In the genomic region with DNA sequence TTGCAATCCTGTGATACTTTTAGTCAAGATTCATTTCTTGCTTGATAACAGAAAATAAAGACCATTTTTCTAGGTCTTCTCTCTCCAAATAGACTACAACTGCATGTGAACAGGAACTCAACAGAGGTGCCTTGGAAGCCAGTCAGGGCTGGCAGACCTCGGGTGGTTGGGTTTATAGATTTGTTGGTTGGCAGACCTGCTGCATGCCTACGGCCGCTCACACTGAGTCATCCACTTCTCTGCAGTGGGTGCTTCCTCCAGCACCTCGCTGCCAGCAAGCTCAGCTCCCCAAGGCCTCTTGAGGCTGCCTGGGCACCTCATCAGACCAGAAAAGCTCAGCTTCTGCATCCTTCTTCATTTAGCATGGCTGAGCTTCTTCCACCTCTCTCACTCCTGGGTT, we compare ENCODE assay signal across 13 cellular contexts. TPM values are rescaled to one million over a fixed set of nuclear protein-coding genes. Genes with fewer than 3 reads are reported as not detected.
A peak's percentile ranks its signal among the peaks of the same experiment; 100 is the strongest.
DNase-seq lines count a peak whose midpoint lies in the region; ATAC-seq, FAIRE-seq and TF ChIP-seq lines count a peak whose summit lies in the region.
"Had no signal": no experiment of that assay in that cellular context is flagged by ENCODE, and none has a peak within 500 bp of the region (broad histone marks: within the 10 kb centered on the region; RNA-seq: fewer than 3 reads in every experiment).

No MANE protein-coding gene starts in this region.

- H3K4me3 Mint-ChIP-seq in activated CD8-positive, alpha-beta T cell treated with anti-CD3 and anti-CD28 coated beads for 36 hours: no peak overlapping the region
- no peak overlapping the region for H3K4me3 Mint-ChIP-seq in activated CD8-positive, alpha-beta T cell treated with anti-CD3 and anti-CD28 coated beads, Interleukin-2, amount 10 ng/mL, durations not matched to agents 7 days and 5 days
- H3K4me3 Mint-ChIP-seq in astrocyte (ENCODE audit: unreplicated experiment): no peak overlapping the region

- POLR2A ChIA-PET in activated CD8-positive, alpha-beta T cell treated with anti-CD3 and anti-CD28 coated beads for 36 hours (lab: Charles Lee): no interaction called here
- POLR2A ChIA-PET in activated CD8-positive, alpha-beta T cell treated with anti-CD3 and anti-CD28 coated beads, Interleukin-2, amount 10 ng/mL, durations not matched to agents 7 days and 5 days (lab: Charles Lee): no interaction called here

- H3K9me3 ChIP-seq in astrocyte (ENCODE audit: insufficient read depth, low read depth, low read length): no peaks in the 10 kb centered on the region
- H3K9me3 ChIP-seq: neutrophil, uterus had no signal

- no peak for FAIRE-seq in astrocyte (lab: Jason Lieb, UNC)

- H3K4me1 ChIP-seq in astrocyte (ENCODE audit: insufficient read depth, low read length): peaks cover 11% of the 10 kb centered on the region
- H3K4me1 ChIP-seq: uterus had no signal

- H3K27me3 ChIP-seq in astrocyte (ENCODE audit: insufficient read depth, low read length): peaks cover 10% of the 10 kb centered on the region
- H3K27me3 ChIP-seq: uterus had no signal

- peak overlapping the region; percentile 11 for H3K4me2 ChIP-seq in astrocyte (ENCODE audit: low read length)

- H3K9ac ChIP-seq in astrocyte (ENCODE audit: low read length): no peak overlapping the region

- CTCF ChIA-PET in activated CD8-positive, alpha-beta T cell treated with anti-CD3 and anti-CD28 coated beads for 36 hours (lab: Charles Lee): interaction anchor here (1.2 kb wide), 1 partner anchor 109 kb away, joined by 4 read pairs; no protein-coding TSS in a partner anchor
- CTCF ChIA-PET in activated CD8-positive, alpha-beta T cell treated with anti-CD3 and anti-CD28 coated beads, Interleukin-2, amount 10 ng/mL, durations not matched to agents 7 days and 5 days (lab: Charles Lee): interaction anchor here (1.1 kb wide), 1 partner anchor 110 kb away, joined by 3 read pairs; no protein-coding TSS in a partner anchor

- no peaks in the 10 kb centered on the region for H3K36me3 Mint-ChIP-seq in activated CD8-positive, alpha-beta T cell treated with anti-CD3 and anti-CD28 coated beads for 36 hours (ENCODE audit: low read depth)
- H3K36me3 Mint-ChIP-seq in activated CD8-positive, alpha-beta T cell treated with anti-CD3 and anti-CD28 coated beads, Interleukin-2, amount 10 ng/mL, durations not matched to agents 7 days and 5 days (ENCODE audit: low read depth): no peaks in the 10 kb centered on the region
- no peaks in the 10 kb centered on the region for H3K36me3 Mint-ChIP-seq in astrocyte (ENCODE audit: low read depth, unreplicated experiment)

- H3K9me3 Mint-ChIP-seq in activated CD8-positive, alpha-beta T cell treated with anti-CD3 and anti-CD28 coated beads for 36 hours: no peaks in the 10 kb centered on the region
- H3K9me3 Mint-ChIP-seq in activated CD8-positive, alpha-beta T cell treated with anti-CD3 and anti-CD28 coated beads, Interleukin-2, amount 10 ng/mL, durations not matched to agents 7 days and 5 days (ENCODE audit: insufficient read depth): no peaks in the 10 kb centered on the region
- peaks cover 5% of the 10 kb centered on the region for H3K9me3 Mint-ChIP-seq in astrocyte (ENCODE audit: unreplicated experiment)

- no peaks in the 10 kb centered on the region for H3K79me2 ChIP-seq in astrocyte (ENCODE audit: insufficient read depth, low read length)

- TF ChIP-seq CTCF in activated CD8-positive, alpha-beta T cell treated with anti-CD3 and anti-CD28 coated beads for 36 hours (IDR thresholded peaks at IDR 0.05): no peak
- TF ChIP-seq CTCF in astrocyte (IDR thresholded peaks at IDR 0.05; ENCODE audit: insufficient read depth, low read depth, low read length) (no peak), GM13977 (IDR thresholded peaks at IDR 0.05; ENCODE audit: extremely low read depth, insufficient read depth, missing control alignments) (no peak)

- no peaks in the 10 kb centered on the region for H4K20me1 ChIP-seq in astrocyte (ENCODE audit: insufficient read depth, low read length)

- no peaks in the 10 kb centered on the region for H3K36me3 ChIP-seq in astrocyte (ENCODE audit: insufficient read depth, low read length)
- H3K36me3 ChIP-seq: neutrophil, uterus had no signal

- no peaks in the 10 kb centered on the region for H3K4me1 Mint-ChIP-seq in activated CD8-positive, alpha-beta T cell treated with anti-CD3 and anti-CD28 coated beads for 36 hours (ENCODE audit: low read depth)
- H3K4me1 Mint-ChIP-seq in activated CD8-positive, alpha-beta T cell treated with anti-CD3 and anti-CD28 coated beads, Interleukin-2, amount 10 ng/mL, durations not matched to agents 7 days and 5 days (ENCODE audit: low read depth): no peaks in the 10 kb centered on the region
- peaks cover 14% of the 10 kb centered on the region for H3K4me1 Mint-ChIP-seq in astrocyte (ENCODE audit: low read depth, unreplicated experiment)

- DNase-seq in activated CD8-positive, alpha-beta T cell treated with anti-CD3 and anti-CD28 coated beads for 36 hours: no peak
- DNase-seq in activated CD8-positive, alpha-beta T cell treated with anti-CD3 and anti-CD28 coated beads, Interleukin-2, amount 10 ng/mL, durations not matched to agents 7 days and 5 days: no peak
- no peak for DNase-seq in astrocyte (ENCODE audit: low read depth)
- no peak for DNase-seq in left lobe of liver (ENCODE audit: low spot score)
- DNase-seq in ureter (ENCODE audit: low spot score): peak; percentile 77
- no peak for DNase-seq in GM13977 (ENCODE audit: low spot score)
- no peak for DNase-seq in dedifferentiated amniotic fluid mesenchymal stem cell (ENCODE audit: extremely low spot score)
- DNase-seq: activated CD4-positive, alpha-beta T cell treated with anti-CD3 and anti-CD28 coated beads, Interleukin-2, amount 50 U/mL, for 4 hours; GF-D8; KG1 had no signal

- no peak overlapping the region for H2AFZ ChIP-seq in astrocyte (ENCODE audit: low read depth, low read length)

- H3K27ac Mint-ChIP-seq in activated CD8-positive, alpha-beta T cell treated with anti-CD3 and anti-CD28 coated beads for 36 hours: no peak overlapping the region
- no peak overlapping the region for H3K27ac Mint-ChIP-seq in activated CD8-positive, alpha-beta T cell treated with anti-CD3 and anti-CD28 coated beads, Interleukin-2, amount 10 ng/mL, durations not matched to agents 7 days and 5 days
- H3K27ac Mint-ChIP-seq in astrocyte (ENCODE audit: unreplicated experiment): no peak overlapping the region

- H3K4me3 ChIP-seq in astrocyte (ENCODE audit: insufficient read depth, low read depth, low read length): no peak overlapping the region
- H3K4me3 ChIP-seq: uterus had no signal

- H3K27ac ChIP-seq in astrocyte (ENCODE audit: low read depth, low read length): no peak overlapping the region
- H3K27ac ChIP-seq: neutrophil, uterus had no signal

- peaks cover 25% of the 10 kb centered on the region for H3K27me3 Mint-ChIP-seq in activated CD8-positive, alpha-beta T cell treated with anti-CD3 and anti-CD28 coated beads for 36 hours
- peaks cover 22% of the 10 kb centered on the region for H3K27me3 Mint-ChIP-seq in activated CD8-positive, alpha-beta T cell treated with anti-CD3 and anti-CD28 coated beads, Interleukin-2, amount 10 ng/mL, durations not matched to agents 7 days and 5 days (ENCODE audit: low read depth)
- peaks cover 11% of the 10 kb centered on the region for H3K27me3 Mint-ChIP-seq in astrocyte (ENCODE audit: low read depth, unreplicated experiment)

- in situ Hi-C loops in GM13977 (cut with MboI; ENCODE audit: low pct_unique_long_range_greater_than_20kb, low sequenced_read_pairs, unreplicated experiment): no loop called here

- ATAC-seq in activated CD8-positive, alpha-beta T cell treated with anti-CD3 and anti-CD28 coated beads for 36 hours: peak; percentile 37
- ATAC-seq in activated CD8-positive, alpha-beta T cell treated with anti-CD3 and anti-CD28 coated beads, Interleukin-2, amount 10 ng/mL, durations not matched to agents 7 days and 5 days: no peak
- peak; percentile 72 for ATAC-seq in left lobe of liver
- ATAC-seq in HG02970 (IDR thresholded peaks at IDR 0.05; ENCODE audit: low FRiP score, unreplicated experiment): no peak

- intact Hi-C loops in activated CD8-positive, alpha-beta T cell treated with anti-CD3 and anti-CD28 coated beads for 36 hours (cut with micrococcal nuclease): no loop called here

RNA-seq across cellular contexts. Expression of a gene that starts 9.1 kb away (rescaled TPM):
- total RNA-seq in activated CD8-positive, alpha-beta T cell treated with anti-CD3 and anti-CD28 coated beads for 36 hours: 1 to 10 TPM; 4.9 to 6.3 TPM
- total RNA-seq in activated CD8-positive, alpha-beta T cell treated with anti-CD3 and anti-CD28 coated beads, Interleukin-2, amount 10 ng/mL, durations not matched to agents 7 days and 5 days: 1 to 10 TPM; 4.0 to 4.8 TPM
- total RNA-seq in astrocyte: 26.6 and 28.1 TPM in 2 replicates
- 1.3 TPM for total RNA-seq in left lobe of liver
- total RNA-seq in ureter: 17.9 TPM

Comparison
In these comparisons a context has a peak if more than half of its experiments do, and no peak if none do; other contexts are left out.
1. ATAC-seq: peak in activated CD8-positive, alpha-beta T cell treated with anti-CD3 and anti-CD28 coated beads for 36 hours (single experiment) and left lobe of liver (single experiment); none in activated CD8-positive, alpha-beta T cell treated with anti-CD3 and anti-CD28 coated beads, Interleukin-2, amount 10 ng/mL, durations not matched to agents 7 days and 5 days (single experiment) and HG02970 (single experiment).